In the genomic region with DNA sequence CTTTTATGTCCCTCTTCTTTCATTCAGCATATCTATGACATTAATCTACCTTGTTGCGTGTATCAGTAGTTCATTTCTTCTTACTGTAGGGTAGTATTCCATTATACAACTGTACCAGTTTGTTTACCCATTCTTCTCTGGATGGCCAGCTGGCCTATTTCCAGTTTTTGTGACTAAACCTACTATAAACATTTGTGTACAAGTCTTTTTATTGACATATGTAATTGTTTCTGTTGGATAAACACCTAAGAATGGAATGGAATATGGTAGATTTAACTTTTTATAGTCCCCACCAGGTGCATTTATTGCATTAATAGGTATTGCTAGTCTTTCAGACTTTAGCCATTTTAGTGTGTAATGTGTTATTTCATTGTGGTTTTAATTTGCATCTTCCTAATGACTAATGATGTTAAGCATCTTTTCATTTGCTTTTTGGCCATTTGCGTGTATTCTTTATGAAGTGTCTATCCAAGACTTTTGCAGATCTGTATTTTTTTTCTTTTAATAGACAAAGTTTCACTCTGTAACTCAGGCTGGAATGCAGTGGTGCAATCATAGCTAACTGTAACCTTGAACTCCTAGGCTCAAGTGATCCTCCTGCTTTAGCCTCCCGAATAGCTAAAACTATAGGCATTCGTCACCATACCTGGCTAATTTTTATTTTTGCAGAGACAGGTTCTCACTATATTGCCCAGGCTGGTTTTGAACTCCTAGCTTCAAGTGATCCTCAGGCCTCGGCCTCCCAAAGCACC, we compare ENCODE assay signal across 1 cellular context.
TF ChIP-seq lines count a peak whose summit lies in the region.

No MANE protein-coding gene starts in this region.

TF ChIP-seq in HepG2, 621 proteins besides CTCF, POLR2A, EP300 and RAD21 (continued from another document):
- TF ChIP-seq, protein P1, sequence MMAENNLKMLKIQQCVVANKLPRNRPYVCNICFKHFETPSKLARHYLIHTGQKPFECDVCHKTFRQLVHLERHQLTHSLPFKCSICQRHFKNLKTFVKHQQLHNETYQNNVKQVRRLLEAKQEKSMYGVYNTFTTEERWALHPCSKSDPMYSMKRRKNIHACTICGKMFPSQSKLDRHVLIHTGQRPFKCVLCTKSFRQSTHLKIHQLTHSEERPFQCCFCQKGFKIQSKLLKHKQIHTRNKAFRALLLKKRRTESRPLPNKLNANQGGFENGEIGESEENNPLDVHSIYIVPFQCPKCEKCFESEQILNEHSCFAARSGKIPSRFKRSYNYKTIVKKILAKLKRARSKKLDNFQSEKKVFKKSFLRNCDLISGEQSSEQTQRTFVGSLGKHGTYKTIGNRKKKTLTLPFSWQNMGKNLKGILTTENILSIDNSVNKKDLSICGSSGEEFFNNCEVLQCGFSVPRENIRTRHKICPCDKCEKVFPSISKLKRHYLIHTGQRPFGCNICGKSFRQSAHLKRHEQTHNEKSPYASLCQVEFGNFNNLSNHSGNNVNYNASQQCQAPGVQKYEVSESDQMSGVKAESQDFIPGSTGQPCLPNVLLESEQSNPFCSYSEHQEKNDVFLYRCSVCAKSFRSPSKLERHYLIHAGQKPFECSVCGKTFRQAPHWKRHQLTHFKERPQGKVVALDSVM (CRISPR knock-in tag; IDR thresholded peaks at IDR 0.05) = peak; percentile 92
- TF ChIP-seq HNRNPUL1 (IDR thresholded peaks at IDR 0.05; ENCODE audit: low read depth, low read length) (no peak), CEBPB (IDR thresholded peaks at IDR 0.05; ENCODE audit: borderline replicate concordance, low read depth, low read length) (peak; percentile 62; the same call in 1 of the 2 replicates), HNF4A (CRISPR knock-in tag; IDR thresholded peaks at IDR 0.05) (peak; percentile 33; the same call in 1 of the 2 replicates), CEBPG (CRISPR knock-in tag; IDR thresholded peaks at IDR 0.05) (peak; percentile 51; the same call in 1 of the 2 replicates)
- TF ChIP-seq, protein P2, sequence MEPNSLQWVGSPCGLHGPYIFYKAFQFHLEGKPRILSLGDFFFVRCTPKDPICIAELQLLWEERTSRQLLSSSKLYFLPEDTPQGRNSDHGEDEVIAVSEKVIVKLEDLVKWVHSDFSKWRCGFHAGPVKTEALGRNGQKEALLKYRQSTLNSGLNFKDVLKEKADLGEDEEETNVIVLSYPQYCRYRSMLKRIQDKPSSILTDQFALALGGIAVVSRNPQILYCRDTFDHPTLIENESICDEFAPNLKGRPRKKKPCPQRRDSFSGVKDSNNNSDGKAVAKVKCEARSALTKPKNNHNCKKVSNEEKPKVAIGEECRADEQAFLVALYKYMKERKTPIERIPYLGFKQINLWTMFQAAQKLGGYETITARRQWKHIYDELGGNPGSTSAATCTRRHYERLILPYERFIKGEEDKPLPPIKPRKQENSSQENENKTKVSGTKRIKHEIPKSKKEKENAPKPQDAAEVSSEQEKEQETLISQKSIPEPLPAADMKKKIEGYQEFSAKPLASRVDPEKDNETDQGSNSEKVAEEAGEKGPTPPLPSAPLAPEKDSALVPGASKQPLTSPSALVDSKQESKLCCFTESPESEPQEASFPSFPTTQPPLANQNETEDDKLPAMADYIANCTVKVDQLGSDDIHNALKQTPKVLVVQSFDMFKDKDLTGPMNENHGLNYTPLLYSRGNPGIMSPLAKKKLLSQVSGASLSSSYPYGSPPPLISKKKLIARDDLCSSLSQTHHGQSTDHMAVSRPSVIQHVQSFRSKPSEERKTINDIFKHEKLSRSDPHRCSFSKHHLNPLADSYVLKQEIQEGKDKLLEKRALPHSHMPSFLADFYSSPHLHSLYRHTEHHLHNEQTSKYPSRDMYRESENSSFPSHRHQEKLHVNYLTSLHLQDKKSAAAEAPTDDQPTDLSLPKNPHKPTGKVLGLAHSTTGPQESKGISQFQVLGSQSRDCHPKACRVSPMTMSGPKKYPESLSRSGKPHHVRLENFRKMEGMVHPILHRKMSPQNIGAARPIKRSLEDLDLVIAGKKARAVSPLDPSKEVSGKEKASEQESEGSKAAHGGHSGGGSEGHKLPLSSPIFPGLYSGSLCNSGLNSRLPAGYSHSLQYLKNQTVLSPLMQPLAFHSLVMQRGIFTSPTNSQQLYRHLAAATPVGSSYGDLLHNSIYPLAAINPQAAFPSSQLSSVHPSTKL (CRISPR knock-in tag; IDR thresholded peaks at IDR 0.05) = peak; percentile 19; the same call in 1 of the 2 replicates
TF ChIP-seq in HepG2: peak in this region for 6.
